1 cellular context compared by ENCODE assay signal in genomic region chr6:95248501-95248900, GRCh38.
TF ChIP-seq lines count a peak whose summit lies in the region.

No MANE protein-coding gene starts in this region.

TF ChIP-seq in HCT116, 20 proteins besides CTCF, POLR2A, EP300 and RAD21 (continued from another document):
- no peak for TF ChIP-seq REST (IDR thresholded peaks at IDR 0.05; ENCODE audit: low read depth)
- TF ChIP-seq POLR2AphosphoS5 (IDR thresholded peaks at IDR 0.05; ENCODE audit: low read depth, low read length): no peak
